ENCODE assay signal across 8 cellular contexts in genomic region chr7:44123190-44124003, GRCh38. TPM values are rescaled to one million over a fixed set of nuclear protein-coding genes. Genes with fewer than 3 reads are reported as not detected.
DNase-seq lines count a peak whose midpoint lies in the region; ATAC-seq and TF ChIP-seq lines count a peak whose summit lies in the region.

TSS of gene POLD2 (minus strand) at chr7:44123548. CDS start at chr7:44122053, 1,495 bp downstream.

- DNase-seq in GM06990 (ENCODE audit: extremely low read depth, insufficient read length) (peak; percentile 96), NCI-H1048 (lab: John Stamatoyannopoulos, UW) (peak; percentile 95), SKM-1 (lab: John Stamatoyannopoulos, UW; ENCODE audit: unreplicated experiment) (peak; percentile 83), glomerular endothelial cell (ENCODE audit: extremely low read depth, low read depth, low spot score) (peak; percentile 39), omental fat pad (ENCODE audit: low spot score) (peak; percentile 85), testis (peak; percentile 99)
- DNase-seq in activated naive CD4-positive, alpha-beta T cell treated with anti-CD3 and anti-CD28 coated beads, Interleukin-2, amount 50 U/mL, for 72 hours (ENCODE audit: low spot score in 2 of 2), result peak; percentile 96 to 98

- WGBS in testis, 2 donors, result 0 to 1% methylated on average over 21 to 68 of the region's 86 CpGs

- H3K27ac Mint-ChIP-seq in activated naive CD4-positive, alpha-beta T cell treated with anti-CD3 and anti-CD28 coated beads, Interleukin-2, amount 50 U/mL, for 72 hours, result peak within 1 kb of the TSS; percentile 68 to 88

- H3K27me3 ChIP-seq in GM06990 (replicated peaks; ENCODE audit: control insufficient read depth, insufficient read depth, low read length) (no peaks in the 10 kb centered on the region), testis (no peaks in the 10 kb centered on the region)

- H3K4me1 ChIP-seq in testis, result peaks cover 8% of the 10 kb centered on the region

- H3K4me3 ChIP-seq in GM06990 (replicated peaks; ENCODE audit: low read depth, low read length) (peak within 1 kb of the TSS; percentile 91), testis (peak within 1 kb of the TSS; percentile 59 to 80)

- TF ChIP-seq CTCF in GM06990 (IDR thresholded peaks at IDR 0.05; ENCODE audit: insufficient read depth, low read length, poor library complexity, severe bottlenecking) (no peak), omental fat pad (IDR thresholded peaks at IDR 0.05) (no peak), testis (IDR thresholded peaks at IDR 0.05) (peak in 1 of 3 experiments; percentile 2)

- no peaks in the 10 kb centered on the region for H3K9me3 ChIP-seq in testis

- peaks cover 12 to 26% of the 10 kb centered on the region in 2 donors for H3K36me3 Mint-ChIP-seq in activated naive CD4-positive, alpha-beta T cell treated with anti-CD3 and anti-CD28 coated beads, Interleukin-2, amount 50 U/mL, for 72 hours

- H3K9me3 Mint-ChIP-seq in activated naive CD4-positive, alpha-beta T cell treated with anti-CD3 and anti-CD28 coated beads, Interleukin-2, amount 50 U/mL, for 72 hours, result no peaks in the 10 kb centered on the region

- TF ChIP-seq POLR2A in testis (IDR thresholded peaks at IDR 0.05), result no peak

- peaks cover 13% of the 10 kb centered on the region for H3K36me3 ChIP-seq in GM06990 (ENCODE audit: control insufficient read depth, insufficient read depth, low read length)
- H3K36me3 ChIP-seq in testis (ENCODE audit: low read depth, missing control alignments), result no peaks in the 10 kb centered on the region

- ATAC-seq in HG02571 (IDR thresholded peaks at IDR 0.05; ENCODE audit: unreplicated experiment), result peak; percentile 99
- peak; percentile 99 for ATAC-seq in activated naive CD4-positive, alpha-beta T cell treated with anti-CD3 and anti-CD28 coated beads, Interleukin-2, amount 50 U/mL, for 72 hours
- peak; percentile 98 for ATAC-seq in omental fat pad (ENCODE audit: low FRiP score)

- intact Hi-C loops in testis (cut with DNase I; ENCODE audit: low total_unique reads), result no loop called here

- H3K27ac ChIP-seq in testis, result peak within 1 kb of the TSS; percentile 63 to 75

RNA-seq across cellular contexts. Expression of gene POLD2, which starts in this region (rescaled TPM):
- 100 to 1,000 TPM; 129 to 212 TPM for total RNA-seq in activated naive CD4-positive, alpha-beta T cell treated with anti-CD3 and anti-CD28 coated beads, Interleukin-2, amount 50 U/mL, for 72 hours
- 44.6 and 55.5 TPM in 2 replicates for total RNA-seq in glomerular endothelial cell
- total RNA-seq in omental fat pad, result 10 to 100 TPM; 41.9 to 71.3 (median 44.2) TPM
- total RNA-seq in testis, result 10 to 100 TPM; 59.4 to 61.9 TPM
- 117 TPM for polyA plus RNA-seq in testis (ENCODE audit: insufficient read depth, low read depth, low replicate concordance)

Comparison
In these comparisons a context has a peak if more than half of its experiments do, and no peak if none do; other contexts are left out.
1. Peak in every context shown above with its lines: DNase-seq, ATAC-seq, H3K4me3 ChIP-seq and H3K27ac ChIP-seq.
2. DNase-seq: peak in every context shown above with its lines; median percentile 99 in testis; 97 in activated naive CD4-positive, alpha-beta T cell treated with anti-CD3 and anti-CD28 coated beads, Interleukin-2, amount 50 U/mL, for 72 hours; 96 in GM06990; 95 in NCI-H1048; 85 in omental fat pad; 83 in SKM-1; 39 in glomerular endothelial cell.